9 cellular contexts compared by ENCODE assay signal in the genomic region with DNA sequence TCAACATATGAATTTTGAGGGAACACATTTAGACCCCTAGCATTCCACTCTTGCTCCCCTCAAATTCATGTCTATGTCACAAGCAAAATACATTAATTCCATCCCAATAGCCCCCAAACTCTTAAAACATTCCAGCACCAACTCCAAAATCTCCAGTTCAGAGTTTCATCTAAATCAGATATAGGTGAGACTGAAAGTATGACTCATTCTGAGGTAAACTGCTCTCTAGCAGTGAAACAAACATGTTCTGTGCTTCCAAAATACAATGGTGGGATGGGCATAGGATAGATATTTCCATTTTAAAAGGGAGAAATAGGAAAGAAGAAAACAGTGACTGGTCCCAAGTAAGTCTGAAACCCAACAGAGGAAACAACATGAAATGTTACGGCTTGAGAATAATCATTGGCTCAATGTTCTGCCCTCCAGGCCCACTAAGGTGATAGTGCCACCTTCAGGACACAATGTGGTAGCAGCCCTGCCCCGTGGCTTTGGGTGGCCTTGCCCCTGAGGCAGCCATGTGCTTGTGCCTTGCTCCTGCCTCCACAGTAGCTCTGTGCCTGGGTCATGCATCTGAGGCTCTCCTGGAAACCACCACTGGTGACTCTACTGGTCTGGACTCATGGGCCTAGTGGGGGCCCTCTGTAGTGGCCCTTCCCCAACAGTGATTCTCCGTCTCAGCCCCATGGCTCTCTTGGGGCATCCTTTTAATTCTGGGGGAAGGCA. TPM values are rescaled to one million over a fixed set of nuclear protein-coding genes. Genes with fewer than 3 reads are reported as not detected.
A peak's percentile ranks its signal among the peaks of the same experiment; 100 is the strongest.
DNase-seq lines count a peak whose midpoint lies in the region; ATAC-seq and TF ChIP-seq lines count a peak whose summit lies in the region.
"Had no signal": no experiment of that assay in that cellular context is flagged by ENCODE, and none has a peak within 500 bp of the region (broad histone marks: within the 10 kb centered on the region; RNA-seq: fewer than 3 reads in every experiment).

No MANE protein-coding gene starts in this region.

- peak; percentile 16 to 55 for DNase-seq in NCI-H2081 (lab: John Stamatoyannopoulos, UW)
- DNase-seq in NCI-H2081 treated with DMSO at 0.1 percent for 48 hours (lab: John Stamatoyannopoulos, UW): no peak
- no peak for DNase-seq in activated B cell treated with CpG ODN at 0.5 μM for 24 hours
- DNase-seq in heart right ventricle: no peak
- peak in 2 of 3 donors; percentile 13 for DNase-seq in stimulated activated CD4-positive, alpha-beta T cell treated with anti-CD3 and anti-CD28 coated beads, TNF-alpha, amount 100 ng/mL, for 48 hours (ENCODE audit: low read depth in 3 of 3)

- H3K27me3 Mint-ChIP-seq in activated B cell treated with CpG ODN at 0.5 μM for 24 hours: no peaks in the 10 kb centered on the region

- peak; percentile 53 for ATAC-seq in HG03521 (IDR thresholded peaks at IDR 0.05; ENCODE audit: unreplicated experiment)
- ATAC-seq in activated B cell treated with CpG ODN at 0.5 μM for 24 hours (ENCODE audit: low read depth): peak; percentile 58
- peak in 5 of 8 donors; percentile 11 to 62 (median 44) for ATAC-seq in heart right ventricle
- ATAC-seq in GM18861 (IDR thresholded peaks at IDR 0.05; ENCODE audit: unreplicated experiment): no peak
- ATAC-seq in HG02610 (IDR thresholded peaks at IDR 0.05; ENCODE audit: unreplicated experiment): no peak

- H3K27ac Mint-ChIP-seq in activated B cell treated with CpG ODN at 0.5 μM for 24 hours: no peak overlapping the region

- H3K4me3 ChIP-seq in heart right ventricle: no peak overlapping the region
- H3K4me3 ChIP-seq: BLaER1 treated with 17β-estradiol and CSF1 and Interleukin-3, amounts not matched to agents 10 nM and 100 nM had no signal

- no peaks in the 10 kb centered on the region for H3K9me3 Mint-ChIP-seq in activated B cell treated with CpG ODN at 0.5 μM for 24 hours

- H3K36me3 ChIP-seq in heart right ventricle: peaks cover 0 to 29% (median 10%) of the 10 kb centered on the region in 9 donors

- H3K27me3 ChIP-seq in heart right ventricle: no peaks in the 10 kb centered on the region
- H3K27me3 ChIP-seq: BLaER1 treated with 17β-estradiol and CSF1 and Interleukin-3, amounts not matched to agents 10 nM and 100 nM had no signal

- CTCF ChIA-PET in activated B cell treated with CpG ODN at 0.5 μM for 24 hours (lab: Charles Lee): no interaction called here

- 60 to 63% methylated on average over 3 of the region's 3 CpGs for WGBS in heart right ventricle, 2 donors

- peaks cover 33% of the 10 kb centered on the region for H3K36me3 Mint-ChIP-seq in activated B cell treated with CpG ODN at 0.5 μM for 24 hours (ENCODE audit: low read depth)

- H3K27ac ChIP-seq in heart right ventricle: no peak overlapping the region
- H3K27ac ChIP-seq: BLaER1 treated with 17β-estradiol and CSF1 and Interleukin-3, amounts not matched to agents 10 nM and 100 nM had no signal

- H3K4me3 Mint-ChIP-seq in activated B cell treated with CpG ODN at 0.5 μM for 24 hours: no peak overlapping the region

- POLR2A ChIA-PET in activated B cell treated with CpG ODN at 0.5 μM for 24 hours (lab: Charles Lee): no interaction called here

- H3K4me1 Mint-ChIP-seq in activated B cell treated with CpG ODN at 0.5 μM for 24 hours: peaks cover 8% of the 10 kb centered on the region

- H3K4me1 ChIP-seq in heart right ventricle: peaks cover 0 to 2% (median 0%) of the 10 kb centered on the region in 9 donors

- TF ChIP-seq CTCF in activated B cell treated with CpG ODN at 0.5 μM for 24 hours (IDR thresholded peaks at IDR 0.05) (no peak), heart right ventricle (IDR thresholded peaks at IDR 0.05) (peak in 7 of 9 donors; percentile 38 to 51 (median 49))

- H3K9me3 ChIP-seq in heart right ventricle: no peaks in the 10 kb centered on the region

- intact Hi-C loops in activated B cell treated with CpG ODN at 0.5 μM for 24 hours (cut with micrococcal nuclease) (no loop called here), heart right ventricle (cut with DNase I) (no loop called here)

RNA-seq across cellular contexts. Expression of a gene that starts 36.4 kb away (rescaled TPM):
- 9.7 and 9.8 TPM in 2 replicates for total RNA-seq in activated B cell treated with CpG ODN at 0.5 μM for 24 hours
- 10 to 100 TPM in 2 of 10 donors, 1 to 10 TPM in 8; 6.5 to 17.8 (median 8.5) TPM for total RNA-seq in heart right ventricle
- 1 to 10 TPM; 5.2 to 8.2 TPM for polyA plus RNA-seq in heart right ventricle

RNA-seq across cellular contexts. Expression of a gene that starts 58.3 kb away (rescaled TPM):
- total RNA-seq in activated B cell treated with CpG ODN at 0.5 μM for 24 hours (19.5 and 22.5 TPM in 2 replicates), heart right ventricle (10 to 100 TPM; 28.0 to 41.8 (median 33.4) TPM)
- polyA plus RNA-seq in heart right ventricle: 10 to 100 TPM; 22.5 to 24.7 TPM

Comparison
In these comparisons a context has a peak if more than half of its experiments do, and no peak if none do; other contexts are left out.
1. DNase-seq: peak in NCI-H2081 (2 of 2) and stimulated activated CD4-positive, alpha-beta T cell treated with anti-CD3 and anti-CD28 coated beads, TNF-alpha, amount 100 ng/mL, for 48 hours (2 of 3); none in NCI-H2081 treated with DMSO at 0.1 percent for 48 hours (single experiment), activated B cell treated with CpG ODN at 0.5 μM for 24 hours (single experiment) and heart right ventricle (0 of 2).
2. ATAC-seq: peak in HG03521 (single experiment), activated B cell treated with CpG ODN at 0.5 μM for 24 hours (single experiment) and heart right ventricle (5 of 8); none in GM18861 (single experiment) and HG02610 (single experiment).